Comparison of ENCODE assay signal across 16 cellular contexts in the genomic region with DNA sequence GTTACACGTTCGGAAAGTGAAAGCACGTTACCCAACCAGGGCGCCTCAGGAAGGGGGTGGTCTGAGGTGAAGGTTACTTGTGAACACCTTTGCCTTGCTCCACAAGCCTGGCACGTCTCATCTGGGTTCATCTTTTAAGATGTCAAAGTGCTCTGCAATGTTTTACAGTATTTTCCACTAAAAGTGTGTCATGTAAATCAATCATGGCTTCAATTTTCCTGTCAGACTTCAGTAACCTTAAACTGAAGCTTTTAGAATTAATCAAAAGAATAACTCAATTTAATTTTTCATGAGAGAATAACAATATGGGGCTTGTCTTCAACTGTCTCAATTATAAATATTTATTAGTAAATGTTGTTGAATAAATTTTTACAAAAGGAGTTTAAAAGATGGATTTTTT.
DNase-seq lines count a peak whose midpoint lies in the region; ATAC-seq and TF ChIP-seq lines count a peak whose summit lies in the region.
"Had no signal": no experiment of that assay in that cellular context is flagged by ENCODE, and none has a peak within 500 bp of the region (broad histone marks: within the 10 kb centered on the region; RNA-seq: fewer than 3 reads in every experiment).

No MANE protein-coding gene starts in this region.

- H3K36me3 Mint-ChIP-seq in activated CD8-positive, alpha-beta T cell treated with anti-CD3 and anti-CD28 coated beads for 36 hours (ENCODE audit: low read depth): no peaks in the 10 kb centered on the region
- no peaks in the 10 kb centered on the region for H3K36me3 Mint-ChIP-seq in activated CD8-positive, alpha-beta T cell treated with anti-CD3 and anti-CD28 coated beads, Interleukin-2, amount 10 ng/mL, durations not matched to agents 7 days and 5 days (ENCODE audit: low read depth)
- H3K36me3 Mint-ChIP-seq: CD14-positive monocyte; CD4-positive, alpha-beta memory T cell; IgD-negative memory B cell had no signal

- TF ChIP-seq EP300 in neural cell (conservative IDR thresholded peaks at IDR 0.05; ENCODE audit: poor library complexity, severe bottlenecking): peak; percentile 97

- TF ChIP-seq RAD21 in neural cell (conservative IDR thresholded peaks at IDR 0.05): no peak

- no peaks in the 10 kb centered on the region for H3K79me2 ChIP-seq in neural cell (replicated peaks; ENCODE audit: insufficient read depth, low read length)

- no peaks in the 10 kb centered on the region for H3K9me2 ChIP-seq in neural cell (ENCODE audit: insufficient read depth, low read length)

- H3K27ac Mint-ChIP-seq in activated CD8-positive, alpha-beta T cell treated with anti-CD3 and anti-CD28 coated beads for 36 hours: no peak overlapping the region
- no peak overlapping the region for H3K27ac Mint-ChIP-seq in activated CD8-positive, alpha-beta T cell treated with anti-CD3 and anti-CD28 coated beads, Interleukin-2, amount 10 ng/mL, durations not matched to agents 7 days and 5 days
- H3K27ac Mint-ChIP-seq: CD14-positive monocyte; CD4-positive, alpha-beta memory T cell; GM23338; IgD-negative memory B cell had no signal

- POLR2A ChIA-PET in activated CD8-positive, alpha-beta T cell treated with anti-CD3 and anti-CD28 coated beads for 36 hours (lab: Charles Lee): no interaction called here
- POLR2A ChIA-PET in activated CD8-positive, alpha-beta T cell treated with anti-CD3 and anti-CD28 coated beads, Interleukin-2, amount 10 ng/mL, durations not matched to agents 7 days and 5 days (lab: Charles Lee): no interaction called here
- POLR2A ChIA-PET in HEK293T (lab: Yijun Ruan, JAX): no interaction called here

- intact Hi-C loops in activated CD8-positive, alpha-beta T cell treated with anti-CD3 and anti-CD28 coated beads for 36 hours (cut with micrococcal nuclease): no loop called here

- ATAC-seq in activated CD8-positive, alpha-beta T cell treated with anti-CD3 and anti-CD28 coated beads for 36 hours: no peak
- no peak for ATAC-seq in activated CD8-positive, alpha-beta T cell treated with anti-CD3 and anti-CD28 coated beads, Interleukin-2, amount 10 ng/mL, durations not matched to agents 7 days and 5 days
- ATAC-seq: GM23338 had no signal

- peak overlapping the region; percentile 4 for H3K4me3 ChIP-seq in neural cell (ENCODE audit: low read length)
- H3K4me3 ChIP-seq: BLaER1, GM23338 had no signal

- H3K4me3 Mint-ChIP-seq in activated CD8-positive, alpha-beta T cell treated with anti-CD3 and anti-CD28 coated beads for 36 hours: no peak overlapping the region
- H3K4me3 Mint-ChIP-seq in activated CD8-positive, alpha-beta T cell treated with anti-CD3 and anti-CD28 coated beads, Interleukin-2, amount 10 ng/mL, durations not matched to agents 7 days and 5 days: no peak overlapping the region
- H3K4me3 Mint-ChIP-seq: CD14-positive monocyte; CD4-positive, alpha-beta memory T cell; GM23338; IgD-negative memory B cell had no signal

- H3K27ac ChIP-seq in neural cell (ENCODE audit: low read length): peak overlapping the region; percentile 37
- H3K27ac ChIP-seq: BLaER1 had no signal

- H3F3A ChIP-seq in neural cell (ENCODE audit: insufficient read depth, low read length, poor library complexity, severe bottlenecking): no peaks in the 10 kb centered on the region

- H3K9me3 ChIP-seq in neural cell (ENCODE audit: low read length): no peaks in the 10 kb centered on the region
- H3K9me3 ChIP-seq: BLaER1 had no signal

- CTCF ChIA-PET in activated CD8-positive, alpha-beta T cell treated with anti-CD3 and anti-CD28 coated beads for 36 hours (lab: Charles Lee): no interaction called here
- CTCF ChIA-PET in activated CD8-positive, alpha-beta T cell treated with anti-CD3 and anti-CD28 coated beads, Interleukin-2, amount 10 ng/mL, durations not matched to agents 7 days and 5 days (lab: Charles Lee): no interaction called here
- CTCF ChIA-PET in HEK293T (lab: Yijun Ruan, JAX): no interaction called here

- no peaks in the 10 kb centered on the region for H3K4me1 Mint-ChIP-seq in activated CD8-positive, alpha-beta T cell treated with anti-CD3 and anti-CD28 coated beads for 36 hours (ENCODE audit: low read depth)
- no peaks in the 10 kb centered on the region for H3K4me1 Mint-ChIP-seq in activated CD8-positive, alpha-beta T cell treated with anti-CD3 and anti-CD28 coated beads, Interleukin-2, amount 10 ng/mL, durations not matched to agents 7 days and 5 days (ENCODE audit: low read depth)
- H3K4me1 Mint-ChIP-seq: CD14-positive monocyte; CD4-positive, alpha-beta memory T cell; IgD-negative memory B cell had no signal

- DNase-seq in activated CD8-positive, alpha-beta T cell treated with anti-CD3 and anti-CD28 coated beads for 36 hours: peak; percentile 2
- no peak for DNase-seq in activated CD8-positive, alpha-beta T cell treated with anti-CD3 and anti-CD28 coated beads, Interleukin-2, amount 10 ng/mL, durations not matched to agents 7 days and 5 days
- DNase-seq in SHP77 treated with DMSO at 0.1 percent for 48 hours (lab: John Stamatoyannopoulos, UW) (peak; percentile 6), germinal center (ENCODE audit: low spot score) (no peak), UCSD-AML1 (lab: John Stamatoyannopoulos, UW; ENCODE audit: unreplicated experiment) (no peak), HEK293T (ENCODE audit: extremely low spot score) (no peak)
- DNase-seq: 8988T; CD4-positive, alpha-beta memory T cell; DMS153; DMS79; GF-D8 had no signal

- TF ChIP-seq CTCF in activated CD8-positive, alpha-beta T cell treated with anti-CD3 and anti-CD28 coated beads for 36 hours (IDR thresholded peaks at IDR 0.05): no peak
- TF ChIP-seq CTCF in neural cell (IDR thresholded peaks at IDR 0.05; ENCODE audit: poor library complexity, severe bottlenecking): no peak

- H2AFZ ChIP-seq in neural cell (ENCODE audit: low read depth, low read length): no peak overlapping the region
- H2AFZ ChIP-seq: GM23338 had no signal

- H3K9me3 Mint-ChIP-seq in activated CD8-positive, alpha-beta T cell treated with anti-CD3 and anti-CD28 coated beads for 36 hours: no peaks in the 10 kb centered on the region
- H3K9me3 Mint-ChIP-seq in activated CD8-positive, alpha-beta T cell treated with anti-CD3 and anti-CD28 coated beads, Interleukin-2, amount 10 ng/mL, durations not matched to agents 7 days and 5 days (ENCODE audit: insufficient read depth): no peaks in the 10 kb centered on the region
- H3K9me3 Mint-ChIP-seq: CD4-positive, alpha-beta memory T cell; GM23338; IgD-negative memory B cell had no signal

- H3K36me3 ChIP-seq in neural cell (ENCODE audit: insufficient read depth, low read length): no peaks in the 10 kb centered on the region
- H3K36me3 ChIP-seq: BLaER1 had no signal

- no peak overlapping the region for H3K9ac ChIP-seq in neural cell (ENCODE audit: low read length)
- H3K9ac ChIP-seq: BLaER1 had no signal

- H3K4me2 ChIP-seq in neural cell (ENCODE audit: low read length): peak overlapping the region; percentile 41
- H3K4me2 ChIP-seq: BLaER1, GM23338 had no signal

- H3K27me3 Mint-ChIP-seq in activated CD8-positive, alpha-beta T cell treated with anti-CD3 and anti-CD28 coated beads for 36 hours: peaks cover 3% of the 10 kb centered on the region
- H3K27me3 Mint-ChIP-seq in activated CD8-positive, alpha-beta T cell treated with anti-CD3 and anti-CD28 coated beads, Interleukin-2, amount 10 ng/mL, durations not matched to agents 7 days and 5 days (ENCODE audit: low read depth): peaks cover 5% of the 10 kb centered on the region
- H3K27me3 Mint-ChIP-seq: CD4-positive, alpha-beta memory T cell had no signal

- H4K20me1 ChIP-seq in neural cell (ENCODE audit: insufficient read depth): no peaks in the 10 kb centered on the region
- H4K20me1 ChIP-seq: BLaER1 had no signal

- H3K27me3 ChIP-seq in neural cell (ENCODE audit: insufficient read depth, low read depth, low read length): no peaks in the 10 kb centered on the region
- H3K27me3 ChIP-seq: BLaER1 had no signal

TF ChIP-seq in HEK293T, 16 proteins besides CTCF, POLR2A, EP300 and RAD21:
- TF ChIP-seq ARNT (IDR thresholded peaks at IDR 0.05) (no peak), ZNF384 (IDR thresholded peaks at IDR 0.05) (no peak), FOXK2 (IDR thresholded peaks at IDR 0.05) (no peak), TARDBP (IDR thresholded peaks at IDR 0.05) (no peak), CTBP1 (IDR thresholded peaks at IDR 0.05; ENCODE audit: borderline replicate concordance) (no peak), FOXA1 (IDR thresholded peaks at IDR 0.05) (no peak), HDGF (IDR thresholded peaks at IDR 0.05; ENCODE audit: borderline replicate concordance) (no peak), NFRKB (IDR thresholded peaks at IDR 0.05) (no peak), SUZ12 (IDR thresholded peaks at IDR 0.05) (no peak)

Comparison
In these comparisons a context has a peak if more than half of its experiments do, and no peak if none do; other contexts are left out.
1. DNase-seq: peak in activated CD8-positive, alpha-beta T cell treated with anti-CD3 and anti-CD28 coated beads for 36 hours (single experiment) and SHP77 treated with DMSO at 0.1 percent for 48 hours (single experiment); none in activated CD8-positive, alpha-beta T cell treated with anti-CD3 and anti-CD28 coated beads, Interleukin-2, amount 10 ng/mL, durations not matched to agents 7 days and 5 days (single experiment), germinal center (single experiment), UCSD-AML1 (single experiment) and HEK293T (single experiment).